Comparison of ENCODE assay signal across 19 cellular contexts in the genomic region with DNA sequence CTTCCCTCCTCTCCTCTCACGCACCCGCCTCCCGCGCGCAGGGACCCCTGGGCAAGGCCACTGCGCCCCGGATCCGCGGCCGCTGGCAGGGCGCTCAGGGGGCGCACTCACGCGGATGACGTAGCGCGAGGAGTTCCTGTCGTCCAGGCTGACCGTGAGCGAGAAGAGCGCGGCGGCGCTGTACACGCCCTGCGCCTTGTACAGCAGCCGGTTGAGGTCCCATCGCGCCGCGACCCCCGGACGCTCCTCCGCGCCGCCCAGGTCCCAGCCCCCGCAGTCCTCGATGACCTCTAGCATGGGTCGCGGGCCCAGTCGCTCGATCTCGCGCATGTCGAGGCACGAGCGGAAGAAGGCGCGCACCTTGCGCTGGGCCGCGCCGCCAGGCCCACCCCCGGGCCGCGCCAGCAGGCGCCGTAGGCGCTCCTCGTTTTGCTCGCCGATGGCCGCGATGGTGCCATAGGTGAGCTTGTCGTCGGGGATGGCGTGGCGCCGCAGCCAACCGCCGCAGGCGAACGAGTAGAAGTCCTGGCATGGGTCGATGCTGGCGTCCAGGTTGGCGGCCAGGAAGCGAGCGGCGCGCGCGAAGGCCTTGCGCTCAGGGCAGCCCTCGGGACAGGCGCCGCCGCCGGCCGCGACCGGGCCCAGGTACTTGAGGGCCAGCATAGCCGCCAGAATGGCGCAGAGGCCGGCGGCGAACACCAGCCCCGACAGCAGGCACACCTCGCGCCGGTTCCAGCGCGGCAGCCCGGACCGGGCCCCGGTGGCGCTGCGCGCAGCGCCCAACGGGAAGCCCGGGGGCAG. TPM values are rescaled to one million over a fixed set of nuclear protein-coding genes. Genes with fewer than 3 reads are reported as not detected.
DNase-seq lines count a peak whose midpoint lies in the region; ATAC-seq and TF ChIP-seq lines count a peak whose summit lies in the region.
"Had no signal": no experiment of that assay in that cellular context is flagged by ENCODE, and none has a peak within 500 bp of the region (broad histone marks: within the 10 kb centered on the region; RNA-seq: fewer than 3 reads in every experiment).

No MANE protein-coding gene starts in this region.

- H3K4me2 ChIP-seq in neural cell (ENCODE audit: low read length) = no peak overlapping the region

- no peaks in the 10 kb centered on the region for H3K36me3 Mint-ChIP-seq in natural killer cell treated with Interleukin-12 subunit alpha and Interleukin-12 subunit beta and Interleukin-15 and Interleukin-18, amount 100 ng/mL, for 72 hours
- no peaks in the 10 kb centered on the region for H3K36me3 Mint-ChIP-seq in natural killer cell

- H3K27me3 ChIP-seq in neural cell (ENCODE audit: insufficient read depth, low read depth, low read length) = peaks cover 45% of the 10 kb centered on the region

- TF ChIP-seq RAD21 in neural cell (conservative IDR thresholded peaks at IDR 0.05) = no peak

- no peaks in the 10 kb centered on the region for H3K79me2 ChIP-seq in neural cell (replicated peaks; ENCODE audit: insufficient read depth, low read length)

- no peaks in the 10 kb centered on the region for H3F3A ChIP-seq in neural cell (ENCODE audit: insufficient read depth, low read length, poor library complexity, severe bottlenecking)

- H2AFZ ChIP-seq in neural cell (ENCODE audit: low read depth, low read length) = no peak overlapping the region

- no peaks in the 10 kb centered on the region for H3K9me3 Mint-ChIP-seq in natural killer cell treated with Interleukin-12 subunit alpha and Interleukin-12 subunit beta and Interleukin-15 and Interleukin-18, amount 100 ng/mL, for 72 hours
- H3K9me3 Mint-ChIP-seq in natural killer cell = no peaks in the 10 kb centered on the region
- H3K9me3 Mint-ChIP-seq: activated T-helper 1 cell treated with anti-CD3 and anti-CD28 coated beads, Interleukin-12 subunit alpha, Interleukin-12 subunit beta, Interleukin-2, Interleukin-4 antibody, amounts not matched to agents 30 ng/mL and 10 ng/mL and 1 ng/mL, durations not matched to agents 14 hours and 24 hours and 36 hours had no signal

- H3K27ac ChIP-seq in coronary artery (no peak overlapping the region), neural cell (ENCODE audit: low read length) (peak overlapping the region; percentile 48)
- H3K27ac ChIP-seq: SK-N-MC had no signal

- peaks cover 0 to 2% of the 10 kb centered on the region in 2 donors for H3K4me1 Mint-ChIP-seq in natural killer cell treated with Interleukin-12 subunit alpha and Interleukin-12 subunit beta and Interleukin-15 and Interleukin-18, amount 100 ng/mL, for 72 hours (ENCODE audit: low read depth in 2 of 2)
- H3K4me1 Mint-ChIP-seq in natural killer cell = peaks cover 4 to 5% of the 10 kb centered on the region in 2 donors

- TF ChIP-seq CTCF in natural killer cell (IDR thresholded peaks at IDR 0.05) = no peak
- TF ChIP-seq CTCF in coronary artery (IDR thresholded peaks at IDR 0.05) = no peak
- peak; percentile 19 for TF ChIP-seq CTCF in neural cell (IDR thresholded peaks at IDR 0.05; ENCODE audit: poor library complexity, severe bottlenecking)

- H4K20me1 ChIP-seq in neural cell (ENCODE audit: insufficient read depth) = no peaks in the 10 kb centered on the region

- peak; percentile 41 for DNase-seq in natural killer cell treated with Interleukin-12 subunit alpha and Interleukin-12 subunit beta and Interleukin-15 and Interleukin-18, amount 100 ng/mL, for 72 hours (ENCODE audit: low spot score)
- DNase-seq in natural killer cell (no peak), coronary artery (ENCODE audit: low spot score) (no peak), OCI-M2 (lab: John Stamatoyannopoulos, UW; ENCODE audit: unreplicated experiment) (no peak), A172 (ENCODE audit: low spot score) (no peak), NCI-H446 treated with DMSO at 0.1 percent for 48 hours (lab: John Stamatoyannopoulos, UW) (no peak)
- DNase-seq: activated CD4-positive, alpha-beta T cell treated with anti-CD3 and anti-CD28 coated beads, Interleukin-2, amount 50 U/mL, for 48 hours; AML-193; anterior cingulate cortex; foreskin melanocyte; mesenchymal stem cell; MG63; NCI-H524; OCI-M1 had no signal

- no peaks in the 10 kb centered on the region for H3K9me2 ChIP-seq in neural cell (ENCODE audit: insufficient read depth, low read length)

- H3K27ac Mint-ChIP-seq in natural killer cell treated with Interleukin-12 subunit alpha and Interleukin-12 subunit beta and Interleukin-15 and Interleukin-18, amount 100 ng/mL, for 72 hours = no peak overlapping the region
- no peak overlapping the region for H3K27ac Mint-ChIP-seq in natural killer cell
- H3K27ac Mint-ChIP-seq: activated T-helper 1 cell treated with anti-CD3 and anti-CD28 coated beads, Interleukin-12 subunit alpha, Interleukin-12 subunit beta, Interleukin-2, Interleukin-4 antibody, amounts not matched to agents 30 ng/mL and 10 ng/mL and 1 ng/mL, durations not matched to agents 14 hours and 24 hours and 36 hours had no signal

- no peaks in the 10 kb centered on the region for H3K36me3 ChIP-seq in neural cell (ENCODE audit: insufficient read depth, low read length)
- H3K36me3 ChIP-seq: MG63 had no signal

- peak; percentile 42 for TF ChIP-seq EP300 in neural cell (conservative IDR thresholded peaks at IDR 0.05; ENCODE audit: poor library complexity, severe bottlenecking)

- no peak for ATAC-seq in natural killer cell treated with Interleukin-12 subunit alpha and Interleukin-12 subunit beta and Interleukin-15 and Interleukin-18, amount 100 ng/mL, for 72 hours
- ATAC-seq in natural killer cell = no peak
- ATAC-seq: sciatic nerve had no signal

- no peak overlapping the region for H3K4me3 Mint-ChIP-seq in natural killer cell treated with Interleukin-12 subunit alpha and Interleukin-12 subunit beta and Interleukin-15 and Interleukin-18, amount 100 ng/mL, for 72 hours
- H3K4me3 Mint-ChIP-seq in natural killer cell = no peak overlapping the region
- H3K4me3 Mint-ChIP-seq: activated T-helper 1 cell treated with anti-CD3 and anti-CD28 coated beads, Interleukin-12 subunit alpha, Interleukin-12 subunit beta, Interleukin-2, Interleukin-4 antibody, amounts not matched to agents 30 ng/mL and 10 ng/mL and 1 ng/mL, durations not matched to agents 14 hours and 24 hours and 36 hours had no signal

- peak overlapping the region; percentile 17 for H3K4me3 ChIP-seq in coronary artery
- H3K4me3 ChIP-seq in neural cell (ENCODE audit: low read length) = peak overlapping the region; percentile 67
- H3K4me3 ChIP-seq: MG63, SK-N-MC had no signal

- H3K27me3 Mint-ChIP-seq in natural killer cell treated with Interleukin-12 subunit alpha and Interleukin-12 subunit beta and Interleukin-15 and Interleukin-18, amount 100 ng/mL, for 72 hours = peaks cover 21 to 23% of the 10 kb centered on the region in 2 donors
- H3K27me3 Mint-ChIP-seq in natural killer cell (ENCODE audit: low read depth in 2 of 2) = peaks cover 27 to 28% of the 10 kb centered on the region in 2 donors

- no peaks in the 10 kb centered on the region for H3K9me3 ChIP-seq in neural cell (ENCODE audit: low read length)
- H3K9me3 ChIP-seq: MG63 had no signal

- intact Hi-C loops in natural killer cell (cut with micrococcal nuclease) = no loop called here

- peak overlapping the region; percentile 62 for H3K9ac ChIP-seq in neural cell (ENCODE audit: low read length)

TF ChIP-seq in neural cell, 6 proteins besides CTCF, POLR2A, EP300 and RAD21:
- peak; percentile 12 for TF ChIP-seq SMC3 (conservative IDR thresholded peaks at IDR 0.05; ENCODE audit: poor library complexity)
- no peak for TF ChIP-seq POLR2AphosphoS5 (IDR thresholded peaks at IDR 0.05)

RNA-seq across cellular contexts. Expression of gene ECEL1, which starts 1.7 kb away (rescaled TPM):
- total RNA-seq in natural killer cell treated with Interleukin-12 subunit alpha and Interleukin-12 subunit beta and Interleukin-15 and Interleukin-18, amount 100 ng/mL, for 72 hours = not detected
- total RNA-seq in natural killer cell = not detected
- 60.9 and 75.6 TPM in 2 replicates for polyA plus RNA-seq in neural cell
- polyA minus RNA-seq in neural cell = 43.1 and 46.3 TPM in 2 replicates
- not detected in 2 replicates for total RNA-seq in A172 (2014; rRNA removed; shearing (Covaris generic))
- total RNA-seq: activated T-helper 1 cell treated with anti-CD3 and anti-CD28 coated beads, Interleukin-12 subunit alpha, Interleukin-12 subunit beta, Interleukin-2, Interleukin-4 antibody, amounts not matched to agents 30 ng/mL and 10 ng/mL and 1 ng/mL, durations not matched to agents 14 hours and 24 hours and 36 hours; subcutaneous adipose tissue had no signal

RNA-seq across cellular contexts. Expression of gene ALPI, which starts 30.0 kb away (rescaled TPM):
- total RNA-seq in natural killer cell treated with Interleukin-12 subunit alpha and Interleukin-12 subunit beta and Interleukin-15 and Interleukin-18, amount 100 ng/mL, for 72 hours = not detected
- not detected for total RNA-seq in natural killer cell
- not detected in 2 replicates for polyA plus RNA-seq in neural cell
- not detected in 2 replicates for polyA minus RNA-seq in neural cell
- total RNA-seq in A172 (2014; rRNA removed; shearing (Covaris generic)) = not detected in 2 replicates
- total RNA-seq: activated T-helper 1 cell treated with anti-CD3 and anti-CD28 coated beads, Interleukin-12 subunit alpha, Interleukin-12 subunit beta, Interleukin-2, Interleukin-4 antibody, amounts not matched to agents 30 ng/mL and 10 ng/mL and 1 ng/mL, durations not matched to agents 14 hours and 24 hours and 36 hours; sciatic nerve; subcutaneous adipose tissue had no signal

RNA-seq across cellular contexts. Expression of gene PRSS56, which starts 34.2 kb away (rescaled TPM):
- not detected for total RNA-seq in natural killer cell treated with Interleukin-12 subunit alpha and Interleukin-12 subunit beta and Interleukin-15 and Interleukin-18, amount 100 ng/mL, for 72 hours
- not detected for total RNA-seq in natural killer cell
- 0.16 TPM in 1 of 2 replicates, not detected in the other for polyA plus RNA-seq in neural cell
- not detected in 2 replicates for polyA minus RNA-seq in neural cell
- not detected in 2 replicates for total RNA-seq in A172 (2014; rRNA removed; shearing (Covaris generic))
- total RNA-seq: activated T-helper 1 cell treated with anti-CD3 and anti-CD28 coated beads, Interleukin-12 subunit alpha, Interleukin-12 subunit beta, Interleukin-2, Interleukin-4 antibody, amounts not matched to agents 30 ng/mL and 10 ng/mL and 1 ng/mL, durations not matched to agents 14 hours and 24 hours and 36 hours; sciatic nerve; subcutaneous adipose tissue had no signal

RNA-seq across cellular contexts. Expression of gene CHRND, which starts 40.0 kb away (rescaled TPM):
- total RNA-seq in natural killer cell treated with Interleukin-12 subunit alpha and Interleukin-12 subunit beta and Interleukin-15 and Interleukin-18, amount 100 ng/mL, for 72 hours = not detected
- total RNA-seq in natural killer cell = not detected
- not detected in 2 replicates for polyA plus RNA-seq in neural cell
- polyA minus RNA-seq in neural cell = not detected in 2 replicates
- not detected in 2 replicates for total RNA-seq in A172 (2014; rRNA removed; shearing (Covaris generic))
- total RNA-seq: activated T-helper 1 cell treated with anti-CD3 and anti-CD28 coated beads, Interleukin-12 subunit alpha, Interleukin-12 subunit beta, Interleukin-2, Interleukin-4 antibody, amounts not matched to agents 30 ng/mL and 10 ng/mL and 1 ng/mL, durations not matched to agents 14 hours and 24 hours and 36 hours; sciatic nerve; subcutaneous adipose tissue had no signal

RNA-seq across cellular contexts. Expression of gene CHRNG, which starts 53.5 kb away (rescaled TPM):
- total RNA-seq in natural killer cell treated with Interleukin-12 subunit alpha and Interleukin-12 subunit beta and Interleukin-15 and Interleukin-18, amount 100 ng/mL, for 72 hours = not detected
- total RNA-seq in natural killer cell = not detected
- not detected in 2 replicates for polyA plus RNA-seq in neural cell
- polyA minus RNA-seq in neural cell = not detected in 2 replicates
- not detected in 2 replicates for total RNA-seq in A172 (2014; rRNA removed; shearing (Covaris generic))
- total RNA-seq: activated T-helper 1 cell treated with anti-CD3 and anti-CD28 coated beads, Interleukin-12 subunit alpha, Interleukin-12 subunit beta, Interleukin-2, Interleukin-4 antibody, amounts not matched to agents 30 ng/mL and 10 ng/mL and 1 ng/mL, durations not matched to agents 14 hours and 24 hours and 36 hours; sciatic nerve; subcutaneous adipose tissue had no signal
